Comparison of ENCODE assay signal across 16 cellular contexts in the genomic region with DNA sequence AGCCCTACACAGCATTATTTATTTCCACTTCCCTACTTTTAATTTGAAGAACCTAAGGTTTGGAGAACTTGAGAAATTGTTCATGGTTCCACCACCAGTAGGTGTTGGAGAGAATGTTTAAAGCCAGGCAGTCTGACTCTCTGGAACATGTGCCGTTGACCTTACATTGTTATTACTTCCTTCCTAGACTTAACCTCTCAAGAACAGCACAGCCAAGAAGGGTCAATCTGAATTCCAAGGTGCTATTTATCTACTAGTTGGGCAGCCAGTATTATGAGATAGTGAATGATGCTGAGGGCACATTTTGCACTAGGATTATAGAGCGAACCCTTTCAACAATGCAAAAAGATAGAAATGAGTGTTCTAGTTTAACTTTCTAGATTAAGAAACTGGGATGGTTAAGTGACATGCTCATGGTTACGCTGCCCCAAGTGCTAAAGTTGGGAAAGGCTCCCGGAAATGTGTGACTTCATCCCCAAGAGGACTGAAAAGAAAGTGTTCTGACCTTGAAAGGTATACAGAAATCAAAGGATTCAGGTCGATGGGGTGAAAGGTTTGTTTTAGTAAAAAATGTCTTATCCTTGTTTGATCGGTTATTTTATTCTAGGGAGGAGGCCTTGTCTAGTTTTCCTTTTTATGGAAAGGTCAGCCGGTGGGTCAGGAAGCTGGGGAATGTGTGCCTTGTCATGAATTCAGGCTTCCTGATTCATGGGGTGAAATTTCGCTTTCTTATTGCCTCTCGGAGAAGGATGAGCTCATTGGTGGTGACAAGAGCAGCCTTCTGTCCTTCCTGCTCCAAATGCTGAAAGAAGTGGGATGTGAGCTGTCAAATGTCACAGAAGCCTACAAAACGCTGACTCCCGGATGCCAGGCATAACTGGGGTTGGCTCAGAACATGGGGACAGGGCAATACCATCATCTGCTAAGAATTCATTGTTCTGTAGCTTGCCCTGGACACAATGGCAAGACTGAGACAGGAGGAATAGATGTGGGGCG. TPM values are rescaled to one million over a fixed set of nuclear protein-coding genes. Genes with fewer than 3 reads are reported as not detected.
DNase-seq lines count a peak whose midpoint lies in the region; ATAC-seq and TF ChIP-seq lines count a peak whose summit lies in the region.
"Had no signal": no experiment of that assay in that cellular context is flagged by ENCODE, and none has a peak within 500 bp of the region (broad histone marks: within the 10 kb centered on the region; RNA-seq: fewer than 3 reads in every experiment).

No MANE protein-coding gene starts in this region.

- whole genome bisulfite sequencing in endodermal cell (ENCODE audit: insufficient coverage in 1 of 2, insufficient read length in 1 of 2), 2 experiments: 67 to 83% methylated on average over 7 to 12 of the region's 12 CpGs

- H3K36me3 ChIP-seq in Loucy (ENCODE audit: insufficient read depth, low read length) (no peaks in the 10 kb centered on the region), endodermal cell (ENCODE audit: control insufficient read depth, insufficient read depth, low read length) (no peaks in the 10 kb centered on the region)
- H3K36me3 ChIP-seq: BLaER1 treated with 17β-estradiol and CSF1 and Interleukin-3, amounts not matched to agents 10 nM and 100 nM; upper lobe of left lung had no signal

- H3K27ac Mint-ChIP-seq in endodermal cell: no peak overlapping the region
- H3K27ac Mint-ChIP-seq in activated T-helper 1 cell treated with anti-CD3 and anti-CD28 coated beads, Interleukin-12 subunit alpha, Interleukin-12 subunit beta, Interleukin-2, Interleukin-4 antibody, amounts not matched to agents 30 ng/mL and 10 ng/mL and 1 ng/mL, durations not matched to agents 14 hours and 24 hours and 36 hours: no peak overlapping the region
- H3K27ac Mint-ChIP-seq: activated CD4-positive, alpha-beta T cell treated with anti-CD3 and anti-CD28 coated beads for 36 hours; activated T-cell treated with anti-CD3 and anti-CD28 coated beads, Interleukin-2, amount 50 U/mL, for 24 hours; T-cell had no signal

- no peaks in the 10 kb centered on the region for H3K27me3 Mint-ChIP-seq in endodermal cell (ENCODE audit: insufficient read depth)
- peaks cover 4% of the 10 kb centered on the region for H3K27me3 Mint-ChIP-seq in activated T-helper 1 cell treated with anti-CD3 and anti-CD28 coated beads, Interleukin-12 subunit alpha, Interleukin-12 subunit beta, Interleukin-2, Interleukin-4 antibody, amounts not matched to agents 30 ng/mL and 10 ng/mL and 1 ng/mL, durations not matched to agents 14 hours and 24 hours and 36 hours (ENCODE audit: insufficient read depth)
- H3K27me3 Mint-ChIP-seq: activated CD4-positive, alpha-beta T cell treated with anti-CD3 and anti-CD28 coated beads for 36 hours; activated T-cell treated with anti-CD3 and anti-CD28 coated beads, Interleukin-2, amount 50 U/mL, for 24 hours had no signal

- H3K4me1 ChIP-seq in Loucy (ENCODE audit: insufficient read depth, low read length, poor library complexity, severe bottlenecking) (peaks cover 14% of the 10 kb centered on the region), endodermal cell (ENCODE audit: control insufficient read depth, insufficient read depth, low read length) (no peaks in the 10 kb centered on the region)
- H3K4me1 ChIP-seq: upper lobe of left lung had no signal

- H3K4me3 ChIP-seq in Loucy (ENCODE audit: low read length, poor library complexity, severe bottlenecking) (no peak overlapping the region), endodermal cell (ENCODE audit: low read length) (no peak overlapping the region)
- H3K4me3 ChIP-seq: BLaER1 treated with 17β-estradiol and CSF1 and Interleukin-3, amounts not matched to agents 10 nM and 100 nM; upper lobe of left lung had no signal

- H3K9me3 ChIP-seq in Loucy (ENCODE audit: insufficient read depth, low read depth, low read length) (no peaks in the 10 kb centered on the region), endodermal cell (ENCODE audit: control insufficient read depth, low read length) (no peaks in the 10 kb centered on the region)
- H3K9me3 ChIP-seq: BLaER1 treated with 17β-estradiol and CSF1 and Interleukin-3, amounts not matched to agents 10 nM and 100 nM; upper lobe of left lung had no signal

- no peak; the same call in 1 of the 2 replicates for TF ChIP-seq CTCF in Loucy (conservative IDR thresholded peaks at IDR 0.05; ENCODE audit: low read length)
- peak; percentile 55 for TF ChIP-seq CTCF in endodermal cell (conservative IDR thresholded peaks at IDR 0.05)

- H3K9me2 ChIP-seq in Loucy (replicated peaks; ENCODE audit: low read depth, low read length): no peaks in the 10 kb centered on the region

- H3K9me3 Mint-ChIP-seq in endodermal cell: no peaks in the 10 kb centered on the region
- H3K9me3 Mint-ChIP-seq in activated T-helper 1 cell treated with anti-CD3 and anti-CD28 coated beads, Interleukin-12 subunit alpha, Interleukin-12 subunit beta, Interleukin-2, Interleukin-4 antibody, amounts not matched to agents 30 ng/mL and 10 ng/mL and 1 ng/mL, durations not matched to agents 14 hours and 24 hours and 36 hours: no peaks in the 10 kb centered on the region
- H3K9me3 Mint-ChIP-seq: activated T-cell treated with anti-CD3 and anti-CD28 coated beads, Interleukin-2, amount 50 U/mL, for 24 hours; T-cell had no signal

- H3K36me3 Mint-ChIP-seq in endodermal cell (ENCODE audit: low read depth): no peaks in the 10 kb centered on the region
- no peaks in the 10 kb centered on the region for H3K36me3 Mint-ChIP-seq in activated T-helper 1 cell treated with anti-CD3 and anti-CD28 coated beads, Interleukin-12 subunit alpha, Interleukin-12 subunit beta, Interleukin-2, Interleukin-4 antibody, amounts not matched to agents 30 ng/mL and 10 ng/mL and 1 ng/mL, durations not matched to agents 14 hours and 24 hours and 36 hours (ENCODE audit: low read depth)
- H3K36me3 Mint-ChIP-seq: T-cell had no signal

- no peak for TF ChIP-seq POLR2A in erythroblast (IDR thresholded peaks at IDR 0.05; ENCODE audit: low read length)

- intact Hi-C loops in activated T-helper 1 cell treated with anti-CD3 and anti-CD28 coated beads, Interleukin-12 subunit alpha, Interleukin-12 subunit beta, Interleukin-2, Interleukin-4 antibody, amounts not matched to agents 30 ng/mL and 10 ng/mL and 1 ng/mL, durations not matched to agents 14 hours and 24 hours and 36 hours (cut with micrococcal nuclease): no loop called here

- no peaks in the 10 kb centered on the region for H3F3A ChIP-seq in Loucy (ENCODE audit: low read depth)

- H3K4me1 Mint-ChIP-seq in endodermal cell: no peaks in the 10 kb centered on the region
- H3K4me1 Mint-ChIP-seq in activated T-helper 1 cell treated with anti-CD3 and anti-CD28 coated beads, Interleukin-12 subunit alpha, Interleukin-12 subunit beta, Interleukin-2, Interleukin-4 antibody, amounts not matched to agents 30 ng/mL and 10 ng/mL and 1 ng/mL, durations not matched to agents 14 hours and 24 hours and 36 hours (ENCODE audit: low read depth): no peaks in the 10 kb centered on the region
- H3K4me1 Mint-ChIP-seq: activated CD4-positive, alpha-beta T cell treated with anti-CD3 and anti-CD28 coated beads for 36 hours; T-cell had no signal

- 0 out of 2 replicates have a peak overlapping the region, but pooled peaks have one; percentile 20 for H2AFZ ChIP-seq in Loucy (ENCODE audit: low read length)

- no peak overlapping the region for H3K9ac ChIP-seq in Loucy (ENCODE audit: low read depth, low read length, poor library complexity, severe bottlenecking)
- H3K9ac ChIP-seq in endodermal cell (ENCODE audit: extremely low read depth, low read length, poor library complexity, severe bottlenecking): no peak overlapping the region
- H3K9ac ChIP-seq: BLaER1 treated with 17β-estradiol and CSF1 and Interleukin-3, amounts not matched to agents 10 nM and 100 nM had no signal

- no peak for ATAC-seq in GM19324 (IDR thresholded peaks at IDR 0.05; ENCODE audit: low FRiP score, unreplicated experiment)
- ATAC-seq: activated CD4-positive, alpha-beta T cell treated with anti-CD3 and anti-CD28 coated beads for 36 hours; T-cell had no signal

- H3K79me2 ChIP-seq in Loucy (ENCODE audit: insufficient read depth, low read length): no peaks in the 10 kb centered on the region

- H4K20me1 ChIP-seq in Loucy (ENCODE audit: insufficient read depth, low read length, poor library complexity, severe bottlenecking): no peaks in the 10 kb centered on the region
- H4K20me1 ChIP-seq: BLaER1 treated with 17β-estradiol and CSF1 and Interleukin-3, amounts not matched to agents 10 nM and 100 nM had no signal

- no peak overlapping the region for H3K4me3 Mint-ChIP-seq in endodermal cell
- no peak overlapping the region for H3K4me3 Mint-ChIP-seq in activated T-helper 1 cell treated with anti-CD3 and anti-CD28 coated beads, Interleukin-12 subunit alpha, Interleukin-12 subunit beta, Interleukin-2, Interleukin-4 antibody, amounts not matched to agents 30 ng/mL and 10 ng/mL and 1 ng/mL, durations not matched to agents 14 hours and 24 hours and 36 hours
- H3K4me3 Mint-ChIP-seq: activated CD4-positive, alpha-beta T cell treated with anti-CD3 and anti-CD28 coated beads for 36 hours; activated T-cell treated with anti-CD3 and anti-CD28 coated beads, Interleukin-2, amount 50 U/mL, for 24 hours; T-cell had no signal

- H3K27ac ChIP-seq in endodermal cell (ENCODE audit: low read depth, low read length): no peak overlapping the region
- H3K27ac ChIP-seq: BLaER1 treated with 17β-estradiol and CSF1 and Interleukin-3, amounts not matched to agents 10 nM and 100 nM; upper lobe of left lung had no signal

- DNase-seq in Daoy (ENCODE audit: low read depth): peak; percentile 9
- DNase-seq in endodermal cell: no peak
- peak; percentile 55 for DNase-seq in myocyte (ENCODE audit: low read depth)
- no peak for DNase-seq in erythroblast (lab: John Stamatoyannopoulos, UW)
- DNase-seq in T-helper 1 cell: no peak
- DNase-seq in activated T-helper 1 cell treated with anti-CD3 and anti-CD28 coated beads, Interleukin-12 subunit alpha, Interleukin-12 subunit beta, Interleukin-2, Interleukin-4 antibody, amounts not matched to agents 30 ng/mL and 10 ng/mL and 1 ng/mL, durations not matched to agents 14 hours and 24 hours and 36 hours (ENCODE audit: low spot score): no peak
- DNase-seq: activated CD4-positive, alpha-beta T cell treated with anti-CD3 and anti-CD28 coated beads for 36 hours; activated T-cell treated with anti-CD3 and anti-CD28 coated beads, Interleukin-2, amount 50 U/mL, for 24 hours; Kasumi-1; stimulated activated CD4-positive, alpha-beta T cell treated with anti-CD3 and anti-CD28 coated beads, Interleukin-1b, Interleukin-23, amount 100 ng/mL, for 48 hours; stimulated activated CD8-positive, alpha-beta memory T cell treated with anti-CD3 and anti-CD28 coated beads, Interleukin-4, amount 100 ng/mL, for 48 hours; T-cell; upper lobe of left lung had no signal

- H3K27me3 ChIP-seq in Loucy (ENCODE audit: insufficient read depth, low read length, poor library complexity, severe bottlenecking): no peaks in the 10 kb centered on the region
- H3K27me3 ChIP-seq in endodermal cell (ENCODE audit: control insufficient read depth, insufficient read depth, low read length, poor library complexity, severe bottlenecking): no peaks in the 10 kb centered on the region
- H3K27me3 ChIP-seq: BLaER1 treated with 17β-estradiol and CSF1 and Interleukin-3, amounts not matched to agents 10 nM and 100 nM; upper lobe of left lung had no signal

- H3K4me2 ChIP-seq in Loucy (ENCODE audit: low read depth, low read length, poor library complexity, severe bottlenecking): no peak overlapping the region

RNA-seq across cellular contexts. Expression of a gene that starts 55.5 kb away (rescaled TPM):
- 65.9 and 68.2 TPM in 2 replicates for total RNA-seq in Daoy (2014; rRNA removed; shearing (Covaris generic))
- total RNA-seq in endodermal cell (10 to 100 TPM; 81.3 to 91.8 TPM), myocyte (55.8 and 61.9 TPM in 2 replicates)
- polyA plus RNA-seq in endodermal cell (2013, experiment 1 of 2): 45.6 TPM
- 45.3 TPM for polyA plus RNA-seq in endodermal cell (2013, experiment 2 of 2)
- 34.9 TPM for polyA plus RNA-seq in myocyte (2012)
- total RNA-seq in activated T-helper 1 cell treated with anti-CD3 and anti-CD28 coated beads, Interleukin-12 subunit alpha, Interleukin-12 subunit beta, Interleukin-2, Interleukin-4 antibody, amounts not matched to agents 30 ng/mL and 10 ng/mL and 1 ng/mL, durations not matched to agents 14 hours and 24 hours and 36 hours: 88.9 and 89.1 TPM in 2 replicates

Comparison
In these comparisons a context has a peak if more than half of its experiments do, and no peak if none do; other contexts are left out.
1. DNase-seq: peak in Daoy (single experiment) and myocyte (single experiment); none in endodermal cell (single experiment), erythroblast (0 of 2), T-helper 1 cell (0 of 5) and activated T-helper 1 cell treated with anti-CD3 and anti-CD28 coated beads, Interleukin-12 subunit alpha, Interleukin-12 subunit beta, Interleukin-2, Interleukin-4 antibody, amounts not matched to agents 30 ng/mL and 10 ng/mL and 1 ng/mL, durations not matched to agents 14 hours and 24 hours and 36 hours (single experiment).